Comparison of ENCODE assay signal across 9 cellular contexts in genomic region chr2:128343459-128343858, GRCh38.
"Had no signal": no experiment of that assay in that cellular context is flagged by ENCODE, and none has a peak within 500 bp of the region (broad histone marks: within the 10 kb centered on the region; RNA-seq: fewer than 3 reads in every experiment).

No MANE protein-coding gene starts in this region.

- H2AFZ ChIP-seq: GM23248 had no signal

- H3K27ac ChIP-seq: GM23248, HL-60 had no signal

- ATAC-seq: HCT116 had no signal

- H3K27ac Mint-ChIP-seq: HFFc6 had no signal

- DNase-seq: GM23248, GOT3, H7, HFFc6, IMR-90, KBM-7 had no signal

- H3K9ac ChIP-seq: GM23248 had no signal

- H3K4me3 ChIP-seq: GM23248, HAP-1 had no signal

- H3K9me3 ChIP-seq: HAP-1 had no signal

- H3K36me3 ChIP-seq: HAP-1 had no signal

- H3K4me3 Mint-ChIP-seq: HFFc6 had no signal

- H3K4me1 ChIP-seq: HAP-1 had no signal
